8 cellular contexts compared by ENCODE assay signal in genomic region chr7:17939670-17940301, GRCh38. TPM values are rescaled to one million over a fixed set of nuclear protein-coding genes. Genes with fewer than 3 reads are reported as not detected.
A peak's percentile ranks its signal among the peaks of the same experiment; 100 is the strongest.
DNase-seq lines count a peak whose midpoint lies in the region; ATAC-seq and TF ChIP-seq lines count a peak whose summit lies in the region.

No MANE protein-coding gene starts in this region.

- H3K27me3 ChIP-seq in duodenal mucosa (ENCODE audit: control insufficient read depth in 1 of 2, insufficient read depth in 2 of 2, low read length in 2 of 2) (no peaks in the 10 kb centered on the region), lung (ENCODE audit: control insufficient read depth, insufficient read depth) (no peaks in the 10 kb centered on the region)

- H3K4me3 ChIP-seq in duodenal mucosa (ENCODE audit: low read depth in 1 of 2, low read length in 2 of 2) (peak overlapping the region; percentile 92 to 97), lung (peak overlapping the region; percentile 89)

- ATAC-seq in HG02798 (IDR thresholded peaks at IDR 0.05; ENCODE audit: poor library complexity, unreplicated experiment), result peak; percentile 33
- ATAC-seq in lung (ENCODE audit: insufficient read depth, low FRiP score), result peak; percentile 60

- H3K9me3 ChIP-seq in duodenal mucosa (ENCODE audit: control insufficient read depth in 1 of 2, low read length in 2 of 2) (no peaks in the 10 kb centered on the region), lung (ENCODE audit: control insufficient read depth in 2 of 2, insufficient read depth in 1 of 2, low read length in 1 of 2) (no peaks in the 10 kb centered on the region)

- 0% methylated on average over 28 of the region's 28 CpGs for WGBS in lung, 2 donors

- peak; percentile 45 for DNase-seq in NCI-H2227 (lab: John Stamatoyannopoulos, UW; ENCODE audit: unreplicated experiment)
- no peak for DNase-seq in NCI-H2227 treated with DMSO at 0.1 percent for 48 hours (lab: John Stamatoyannopoulos, UW)
- DNase-seq in NCI-H1694 (lab: John Stamatoyannopoulos, UW), result peak; percentile 13
- DNase-seq in activated CD4-positive, alpha-beta T cell treated with anti-CD3 and anti-CD28 coated beads, Interleukin-2, amount 50 U/mL, for 48 hours, result peak; percentile 54 to 55
- peak; percentile 42 for DNase-seq in lung (ENCODE audit: low spot score)
- DNase-seq in stimulated activated CD8-positive, alpha-beta memory T cell treated with anti-CD3 and anti-CD28 coated beads, Interleukin-15, amount 100 ng/mL, for 1 hour (ENCODE audit: low read depth), result peak; percentile 22

- H3K36me3 ChIP-seq in duodenal mucosa (ENCODE audit: control insufficient read depth in 1 of 2, insufficient read depth in 2 of 2, low read length in 2 of 2), result no peaks in the 10 kb centered on the region
- no peaks in the 10 kb centered on the region for H3K36me3 ChIP-seq in lung (ENCODE audit: control insufficient read depth in 2 of 2, insufficient read depth in 2 of 2, low read length in 2 of 2)

- peak overlapping the region; percentile 95 for H3K27ac ChIP-seq in duodenal mucosa (ENCODE audit: low read depth, low read length)
- H3K27ac ChIP-seq in lung (ENCODE audit: low read depth in 1 of 2, low read length in 1 of 2), result peak overlapping the region; percentile 97 to 98

- peak overlapping the region; percentile 96 to 97 for H3K9ac ChIP-seq in duodenal mucosa (ENCODE audit: low read depth in 1 of 2, low read length in 2 of 2)

- H3K4me1 ChIP-seq in duodenal mucosa (ENCODE audit: control insufficient read depth in 1 of 2, insufficient read depth in 2 of 2, low read length in 2 of 2), result peaks cover 25 to 27% of the 10 kb centered on the region in 2 donors
- peaks cover 0 to 7% of the 10 kb centered on the region in 2 donors for H3K4me1 ChIP-seq in lung (ENCODE audit: control insufficient read depth in 2 of 2, insufficient read depth in 2 of 2, low read length in 2 of 2)

- TF ChIP-seq CTCF in lung (IDR thresholded peaks at IDR 0.05; ENCODE audit: control extremely low read depth, extremely low read depth), result no peak

RNA-seq across cellular contexts. Expression of gene SNX13, which starts 0.5 kb away (rescaled TPM):
- 100 to 1,000 TPM in 1 of 2 donors, 10 to 100 TPM in 1; 51.3 to 104 TPM for total RNA-seq in lung
- polyA plus RNA-seq in lung, result 10 to 100 TPM in 1 of 2 donors, 1 to 10 TPM in 1; 8.9 to 12.6 TPM
